15 cellular contexts compared by ENCODE assay signal in the genomic region with DNA sequence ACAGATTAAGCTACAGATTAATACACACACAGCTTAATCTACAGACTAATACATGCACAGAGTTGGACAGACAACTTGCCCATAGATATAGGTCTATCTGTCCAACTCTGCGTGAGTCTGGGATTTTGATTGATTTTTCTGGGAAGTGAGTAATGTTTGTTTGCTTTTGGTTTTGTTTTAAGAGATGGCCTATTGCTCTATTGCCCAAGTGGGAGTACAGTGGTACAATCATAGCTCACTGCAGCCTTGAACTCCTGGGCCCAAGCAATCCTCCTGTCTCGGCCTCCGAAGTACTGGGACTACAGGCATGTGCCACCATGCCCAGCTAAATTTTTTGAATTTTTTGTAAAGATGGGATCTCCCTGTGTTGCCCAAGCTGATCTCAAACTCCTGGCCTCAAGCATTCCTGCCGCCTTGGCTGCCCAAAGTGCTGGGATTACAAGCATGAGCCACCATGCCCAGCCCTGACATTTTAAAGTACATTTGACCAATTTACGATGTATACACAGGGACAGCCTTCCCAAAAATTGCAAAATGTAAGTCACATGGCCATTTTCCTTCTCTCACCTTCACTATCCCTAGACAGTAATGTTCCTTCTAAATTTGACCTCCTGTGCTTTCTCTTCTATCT. TPM values are rescaled to one million over a fixed set of nuclear protein-coding genes. Genes with fewer than 3 reads are reported as not detected.
DNase-seq lines count a peak whose midpoint lies in the region; ATAC-seq and TF ChIP-seq lines count a peak whose summit lies in the region.
"Had no signal": no experiment of that assay in that cellular context is flagged by ENCODE, and none has a peak within 500 bp of the region (broad histone marks: within the 10 kb centered on the region; RNA-seq: fewer than 3 reads in every experiment).

No MANE protein-coding gene starts in this region.

- H3K9me2 ChIP-seq in Karpas-422 (replicated peaks; ENCODE audit: insufficient read depth, low read length), result no peaks in the 10 kb centered on the region

- H3K4me1 Mint-ChIP-seq in chondrocyte (ENCODE audit: low read depth), result peaks cover 87% of the 10 kb centered on the region
- H3K4me1 Mint-ChIP-seq: CD14-positive monocyte had no signal

- H3K4me2 ChIP-seq in parathyroid adenoma (ENCODE audit: low read length) (peak overlapping the region; percentile 18), Karpas-422 (ENCODE audit: low read depth, low read length, poor library complexity, severe bottlenecking) (no peak overlapping the region)

- no peak overlapping the region for H2AFZ ChIP-seq in parathyroid adenoma
- no peak overlapping the region for H2AFZ ChIP-seq in Karpas-422 (ENCODE audit: low read length)

- H3K9me3 ChIP-seq in SK-N-MC (ENCODE audit: low read depth, low read length) (no peaks in the 10 kb centered on the region), liver (ENCODE audit: control insufficient read depth in 4 of 4, low read length in 3 of 4) (no peaks in the 10 kb centered on the region), parathyroid adenoma (ENCODE audit: control insufficient read depth, low read length) (no peaks in the 10 kb centered on the region), Karpas-422 (ENCODE audit: low read length) (no peaks in the 10 kb centered on the region)
- H3K9me3 ChIP-seq: HAP-1 had no signal

- TF ChIP-seq RAD21 in liver (IDR thresholded peaks at IDR 0.05), result peak; percentile 17 to 20

- H3K9ac ChIP-seq in SK-N-MC (ENCODE audit: insufficient read length), result no peak overlapping the region
- no peak overlapping the region for H3K9ac ChIP-seq in liver (ENCODE audit: low read depth in 1 of 2, low read length in 2 of 2)
- H3K9ac ChIP-seq in parathyroid adenoma, result no peak overlapping the region
- H3K9ac ChIP-seq in Karpas-422 (ENCODE audit: low read length), result no peak overlapping the region

- no peaks in the 10 kb centered on the region for H4K20me1 ChIP-seq in Karpas-422 (ENCODE audit: insufficient read depth, low read depth, low read length)

- H3K27me3 Mint-ChIP-seq in chondrocyte (ENCODE audit: low read depth), result no peaks in the 10 kb centered on the region

- H3K36me3 ChIP-seq in SK-N-MC (ENCODE audit: insufficient read depth, low read length), result peaks cover 100% of the 10 kb centered on the region
- no peaks in the 10 kb centered on the region for H3K36me3 ChIP-seq in liver (ENCODE audit: control insufficient read depth in 4 of 4, insufficient read depth in 3 of 4, low read depth in 1 of 4, low read length in 3 of 4)
- H3K36me3 ChIP-seq in parathyroid adenoma (ENCODE audit: control insufficient read depth, insufficient read depth, low read length), result no peaks in the 10 kb centered on the region
- no peaks in the 10 kb centered on the region for H3K36me3 ChIP-seq in Karpas-422 (ENCODE audit: insufficient read depth, low read length)
- H3K36me3 ChIP-seq: HAP-1 had no signal

- peaks cover 50% of the 10 kb centered on the region for H3K36me3 Mint-ChIP-seq in chondrocyte (ENCODE audit: low read depth)
- H3K36me3 Mint-ChIP-seq: CD14-positive monocyte; CD8-positive, alpha-beta T cell had no signal

- DNase-seq in SK-N-MC (ENCODE audit: low read depth, low spot score) (no peak), chondrocyte (ENCODE audit: low spot score) (no peak), amniotic stem cell (lab: John Stamatoyannopoulos, UW) (no peak), Karpas-422 (no peak)
- DNase-seq: CD8-positive, alpha-beta T cell; COR-L47; DMS153; DND-41; GDM1 had no signal

- no peak for TF ChIP-seq CTCF in chondrocyte (IDR thresholded peaks at IDR 0.05)
- TF ChIP-seq CTCF in liver (IDR thresholded peaks at IDR 0.05; ENCODE audit: low read depth, low read length, missing input control), result no peak
- no peak for TF ChIP-seq CTCF in parathyroid adenoma (IDR thresholded peaks at IDR 0.05)

- 55% methylated on average over 5 of the region's 5 CpGs for WGBS in liver

- ATAC-seq in HG02763 (IDR thresholded peaks at IDR 0.05; ENCODE audit: unreplicated experiment), result no peak
- ATAC-seq in GM21825 (IDR thresholded peaks at IDR 0.05; ENCODE audit: unreplicated experiment), result no peak
- ATAC-seq: CD8-positive, alpha-beta T cell had no signal

- peak overlapping the region; percentile 11 for H3K27ac Mint-ChIP-seq in chondrocyte (ENCODE audit: unreplicated experiment)
- H3K27ac Mint-ChIP-seq: CD14-positive monocyte; CD8-positive, alpha-beta T cell had no signal

- H3K79me2 ChIP-seq in parathyroid adenoma, result no peaks in the 10 kb centered on the region
- no peaks in the 10 kb centered on the region for H3K79me2 ChIP-seq in Karpas-422 (ENCODE audit: low read length)

- H3K4me1 ChIP-seq in liver (ENCODE audit: control insufficient read depth in 4 of 4, insufficient read depth in 4 of 4, low read length in 3 of 4), result peaks cover 4 to 24% (median 14%) of the 10 kb centered on the region in 4 donors
- H3K4me1 ChIP-seq in parathyroid adenoma, result peaks cover 47% of the 10 kb centered on the region
- H3K4me1 ChIP-seq in Karpas-422 (ENCODE audit: low read length), result peaks cover 5% of the 10 kb centered on the region
- H3K4me1 ChIP-seq: HAP-1 had no signal

- no peak overlapping the region for H3K4me3 ChIP-seq in SK-N-MC
- no peak overlapping the region for H3K4me3 ChIP-seq in liver (ENCODE audit: low read depth in 1 of 3, low read length in 3 of 3)
- H3K4me3 ChIP-seq in parathyroid adenoma (ENCODE audit: low read depth, low read length), result no peak overlapping the region
- H3K4me3 ChIP-seq in Karpas-422 (ENCODE audit: low read length), result no peak overlapping the region
- H3K4me3 ChIP-seq: HAP-1 had no signal

- H3K27me3 ChIP-seq in liver (ENCODE audit: control insufficient read depth in 4 of 4, insufficient read depth in 4 of 4, low read length in 3 of 4) (no peaks in the 10 kb centered on the region), parathyroid adenoma (ENCODE audit: control insufficient read depth, insufficient read depth, low read length) (no peaks in the 10 kb centered on the region), Karpas-422 (ENCODE audit: low read length) (no peaks in the 10 kb centered on the region)

- no peaks in the 10 kb centered on the region for H3K9me3 Mint-ChIP-seq in chondrocyte (ENCODE audit: low read depth)

- H3K4me3 Mint-ChIP-seq in chondrocyte (ENCODE audit: unreplicated experiment), result no peak overlapping the region
- H3K4me3 Mint-ChIP-seq: CD14-positive monocyte; CD8-positive, alpha-beta T cell had no signal

- H3K27ac ChIP-seq in SK-N-MC (peak overlapping the region; percentile 51), liver (ENCODE audit: low read depth in 1 of 2, low read length in 2 of 2) (no peak overlapping the region), parathyroid adenoma (peak overlapping the region; percentile 93), Karpas-422 (ENCODE audit: low read length) (no peak overlapping the region)

TF ChIP-seq in liver, 16 proteins besides CTCF, POLR2A, EP300 and RAD21 (continues in another document):
- TF ChIP-seq, protein P1, sequence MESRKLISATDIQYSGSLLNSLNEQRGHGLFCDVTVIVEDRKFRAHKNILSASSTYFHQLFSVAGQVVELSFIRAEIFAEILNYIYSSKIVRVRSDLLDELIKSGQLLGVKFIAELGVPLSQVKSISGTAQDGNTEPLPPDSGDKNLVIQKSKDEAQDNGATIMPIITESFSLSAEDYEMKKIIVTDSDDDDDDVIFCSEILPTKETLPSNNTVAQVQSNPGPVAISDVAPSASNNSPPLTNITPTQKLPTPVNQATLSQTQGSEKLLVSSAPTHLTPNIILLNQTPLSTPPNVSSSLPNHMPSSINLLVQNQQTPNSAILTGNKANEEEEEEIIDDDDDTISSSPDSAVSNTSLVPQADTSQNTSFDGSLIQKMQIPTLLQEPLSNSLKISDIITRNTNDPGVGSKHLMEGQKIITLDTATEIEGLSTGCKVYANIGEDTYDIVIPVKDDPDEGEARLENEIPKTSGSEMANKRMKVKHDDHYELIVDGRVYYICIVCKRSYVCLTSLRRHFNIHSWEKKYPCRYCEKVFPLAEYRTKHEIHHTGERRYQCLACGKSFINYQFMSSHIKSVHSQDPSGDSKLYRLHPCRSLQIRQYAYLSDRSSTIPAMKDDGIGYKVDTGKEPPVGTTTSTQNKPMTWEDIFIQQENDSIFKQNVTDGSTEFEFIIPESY (IDR thresholded peaks at IDR 0.05), result peak; percentile 57
- TF ChIP-seq HNF4G (IDR thresholded peaks at IDR 0.05) (peak; percentile 72), EGR1 (IDR thresholded peaks at IDR 0.05; ENCODE audit: low read depth in 2 of 2) (no peak), REST (IDR thresholded peaks at IDR 0.05) (no peak), FOXA2 (IDR thresholded peaks at IDR 0.05) (peak; percentile 42), RXRA (IDR thresholded peaks at IDR 0.05) (peak; percentile 68 to 76), YY1 (IDR thresholded peaks at IDR 0.05) (peak; percentile 42), TAF1 (conservative IDR thresholded peaks at IDR 0.05) (no peak), MAX (IDR thresholded peaks at IDR 0.05) (peak; percentile 64)

RNA-seq across cellular contexts. Expression of gene PAPPA, which starts 50.8 kb away (rescaled TPM):
- total RNA-seq in chondrocyte, result 143 to 222 TPM (median 219 TPM) in 3 replicates
- total RNA-seq in liver, result under 1 TPM; 0.33 TPM
- polyA plus RNA-seq in liver, result under 1 TPM; 0.03 to 0.07 TPM
- 0.14 and 0.30 TPM in 2 replicates for total RNA-seq in Karpas-422 (2014; rRNA removed; shearing (Covaris generic); ENCODE audit: low replicate concordance)
- total RNA-seq: CD8-positive, alpha-beta T cell had no signal
- polyA plus RNA-seq: CD14-positive monocyte had no signal

Comparison
In these comparisons a context has a peak if more than half of its experiments do, and no peak if none do; other contexts are left out.
1. H3K27ac ChIP-seq: peak in SK-N-MC (single experiment) and parathyroid adenoma (single experiment); none in liver (0 of 2) and Karpas-422 (single experiment).
2. RNA of gene PAPPA, which starts 50.8 kb away (total RNA-seq): 143 to 222 TPM in chondrocyte; 0.33 TPM in liver and 0.14 to 0.30 TPM in Karpas-422; every median in the first group is over 100 times any median in the second.